ENCODE assay signal across 14 cellular contexts in the genomic region with DNA sequence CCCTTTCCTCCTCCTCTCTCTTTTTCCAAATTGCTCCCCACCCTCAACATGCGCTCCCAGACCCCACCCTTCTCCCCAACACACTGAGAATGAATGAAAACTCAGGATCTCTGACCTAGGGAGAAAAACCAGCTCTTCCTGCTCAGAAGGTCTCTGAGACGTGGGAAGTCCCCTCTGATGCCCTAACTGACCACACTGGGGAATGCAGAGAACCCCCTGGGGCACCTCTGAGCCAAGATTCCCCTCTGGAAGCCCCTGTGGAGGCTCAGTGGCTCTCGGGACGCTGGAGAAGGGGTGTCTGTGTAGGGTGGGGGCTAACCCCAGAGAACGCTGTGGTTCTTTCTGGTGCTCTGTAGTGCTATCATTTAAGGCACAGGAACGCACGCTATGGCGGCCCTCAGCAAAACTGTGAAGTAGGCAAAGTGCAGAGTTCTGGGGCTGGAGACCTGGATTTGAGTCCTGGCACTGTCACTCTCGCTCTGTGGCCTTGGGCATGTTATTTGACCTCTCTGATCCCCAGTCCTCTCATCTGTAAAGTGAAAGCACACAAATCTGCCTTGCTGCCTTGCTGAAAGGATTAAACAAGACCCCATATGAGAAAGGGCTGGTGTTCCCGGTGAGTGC. TPM values are rescaled to one million over a fixed set of nuclear protein-coding genes. Genes with fewer than 3 reads are reported as not detected.
DNase-seq lines count a peak whose midpoint lies in the region; ATAC-seq, FAIRE-seq and TF ChIP-seq lines count a peak whose summit lies in the region.
"Had no signal": no experiment of that assay in that cellular context is flagged by ENCODE, and none has a peak within 500 bp of the region (broad histone marks: within the 10 kb centered on the region; RNA-seq: fewer than 3 reads in every experiment).

No MANE protein-coding gene starts in this region.

- H2AFZ ChIP-seq in H1 (ENCODE audit: low read length): no peak overlapping the region

- H3K14ac ChIP-seq in H1 (ENCODE audit: insufficient read length): no peak overlapping the region

- H3K56ac ChIP-seq in H1 (replicated peaks; ENCODE audit: insufficient read length, low read depth, low read length): no peak overlapping the region

- H3K36me3 ChIP-seq in H1 (ENCODE audit: control insufficient read depth in 2 of 4, insufficient read depth in 4 of 4, low read length in 3 of 4) (no peaks in the 10 kb centered on the region), muscle layer of colon (ENCODE audit: insufficient read depth, low read length) (peaks cover 4% of the 10 kb centered on the region), thyroid gland (peaks cover 11 to 59% of the 10 kb centered on the region in 2 donors)

- no peak overlapping the region for H2BK20ac ChIP-seq in H1 (ENCODE audit: low read length)

- H3K4me3 ChIP-seq in H1 (ENCODE audit: extremely low read depth in 1 of 4, insufficient read depth in 2 of 4, low read depth in 3 of 4, low read length in 4 of 4): no peak overlapping the region
- H3K4me3 ChIP-seq in muscle layer of colon (ENCODE audit: low read depth in 1 of 2, low read length in 2 of 2): peak overlapping the region in 1 of 2 donors; percentile 42
- H3K4me3 ChIP-seq in thyroid gland (replicated peaks in 1 of 3): no peak overlapping the region
- H3K4me3 ChIP-seq: skin epidermis had no signal

- H3K23me2 ChIP-seq in H1 (ENCODE audit: low read depth, low read length): no peaks in the 10 kb centered on the region

- no peak overlapping the region for H3K4me2 ChIP-seq in H1 (ENCODE audit: insufficient read depth in 1 of 2, low read depth in 2 of 2, low read length in 2 of 2)

- H3K9ac ChIP-seq in H1 (replicated peaks in 1 of 4; ENCODE audit: extremely low read depth in 1 of 4, low read depth in 3 of 4, low read length in 3 of 4): no peak overlapping the region
- no peak overlapping the region for H3K9ac ChIP-seq in muscle layer of colon (ENCODE audit: low read length)

- H2BK12ac ChIP-seq in H1 (ENCODE audit: low read depth, low read length): peak overlapping the region; percentile 94; the same call in 1 of the 2 replicates

- no peak for ATAC-seq in HG03095 (IDR thresholded peaks at IDR 0.05; ENCODE audit: unreplicated experiment)
- ATAC-seq: activated naive CD8-positive, alpha-beta T cell treated with anti-CD3 and anti-CD28 coated beads, Interleukin-2, amount 50 U/mL, for 24 hours had no signal

- H4K5ac ChIP-seq in H1 (ENCODE audit: insufficient read length, low read depth, low read length): no peak overlapping the region

- no peak for TF ChIP-seq CTCF in H1 (IDR thresholded peaks at IDR 0.05; ENCODE audit: control extremely low read depth in 1 of 3, insufficient read depth in 1 of 3, low read depth in 1 of 3, low read length in 3 of 3)
- no peak for TF ChIP-seq CTCF in thyroid gland (IDR thresholded peaks at IDR 0.05)

- H3K79me2 ChIP-seq in H1 (ENCODE audit: control insufficient read depth in 1 of 2, insufficient read depth in 2 of 2, low read length in 2 of 2): no peaks in the 10 kb centered on the region

- TF ChIP-seq RAD21 in H1 (IDR thresholded peaks at IDR 0.05 in 1 of 2, conservative IDR thresholded peaks at IDR 0.05 in 1 of 2; ENCODE audit: low read depth in 2 of 2, low read length in 2 of 2): no peak

- no peak for TF ChIP-seq EP300 in H1 (IDR thresholded peaks at IDR 0.05; ENCODE audit: borderline replicate concordance in 1 of 2, low read depth in 2 of 2, low read length in 2 of 2)

- H2BK120ac ChIP-seq in H1 (replicated peaks; ENCODE audit: low read depth, low read length): no peak overlapping the region

- no peak overlapping the region for H2BK5ac ChIP-seq in H1 (ENCODE audit: low read depth, low read length)

- WGBS in H1 (ENCODE audit: extremely low coverage in 1 of 2, insufficient coverage in 1 of 2, insufficient read length in 1 of 2, insufficient replicate concordance in 2 of 2, low coverage in 1 of 2, low lambda C conversion rate in 2 of 2, missing lambda C conversion rate in 1 of 2), 2 experiments: 81% methylated on average over 9 of the region's 10 CpGs; no CpG with 5 or more reads in 1 of the 2 experiments
- 88 to 93% methylated on average over 10 of the region's 10 CpGs for WGBS in thyroid gland, 2 donors

- no peak overlapping the region for H4K91ac ChIP-seq in H1 (replicated peaks; ENCODE audit: insufficient read length, low read length)

- H4K8ac ChIP-seq in H1 (ENCODE audit: extremely low read depth, insufficient read depth, low read length): no peak overlapping the region; the same call in 1 of the 2 replicates

- H2AK5ac ChIP-seq in H1 (ENCODE audit: low read depth, low read length): no peak overlapping the region

- H3K23ac ChIP-seq in H1 (ENCODE audit: insufficient read length): no peak overlapping the region

- CTCF ChIA-PET in H1 (lab: Charles Lee; ENCODE audit: partially characterized antibody): interaction anchor here (0.9 to 47.8 kb wide), 12 partner anchors 4 to 51 kb away, joined by 3 to 986 read pairs (median 6); partner anchors contain the start of gene ATOH8

- intact Hi-C loops in thyroid gland (cut with DNase I): no loop called here

- no peaks in the 10 kb centered on the region for H3K79me1 ChIP-seq in H1 (ENCODE audit: low read depth, low read length)

- TF ChIP-seq POLR2A in H1 (IDR thresholded peaks at IDR 0.05; ENCODE audit: control extremely low read depth in 1 of 2, low read depth in 2 of 2, low read length in 2 of 2): no peak
- TF ChIP-seq POLR2A in thyroid gland (IDR thresholded peaks at IDR 0.05): no peak

- DNase-seq in RPMI7951 (ENCODE audit: low read depth): peak; percentile 46
- DNase-seq in H1 (ENCODE audit: low read depth in 1 of 2, low spot score in 2 of 2): no peak
- DNase-seq in thyroid gland: no peak
- DNase-seq in NCI-H2029 (lab: John Stamatoyannopoulos, UW): no peak
- no peak for DNase-seq in NCI-H2029 treated with DMSO at 0.1 percent for 48 hours (lab: John Stamatoyannopoulos, UW)
- DNase-seq in ureter (ENCODE audit: low spot score): no peak
- DNase-seq: activated CD4-positive, alpha-beta T cell treated with anti-CD3 and anti-CD28 coated beads, Interleukin-2, amount 50 U/mL, for 1 hour; activated naive CD8-positive, alpha-beta T cell treated with anti-CD3 and anti-CD28 coated beads, Interleukin-2, amount 50 U/mL, for 24 hours; activated T-cell treated with anti-CD3 and anti-CD28 coated beads, Interleukin-2, amount 50 U/mL, for 24 hours; NCI-H187 treated with DMSO at 0.1 percent for 48 hours; SHP77 treated with DMSO at 0.1 percent for 48 hours had no signal

- H3K27me3 ChIP-seq in H1 (replicated peaks in 1 of 4; ENCODE audit: control insufficient read depth in 3 of 4, extremely low read depth in 1 of 4, insufficient read depth in 3 of 4, low read length in 3 of 4): peaks cover 0 to 39% (median 23%) of the 10 kb centered on the region in 4 experiments; a peak in 6 of 7 replicates
- no peaks in the 10 kb centered on the region for H3K27me3 ChIP-seq in muscle layer of colon (ENCODE audit: control insufficient read depth in 1 of 2, insufficient read depth in 2 of 2, low read length in 2 of 2)
- H3K27me3 ChIP-seq in thyroid gland: no peaks in the 10 kb centered on the region

- H2BK15ac ChIP-seq in H1 (ENCODE audit: low read length): no peak overlapping the region; the same call in 1 of the 2 replicates

- H3K4ac ChIP-seq in H1 (replicated peaks; ENCODE audit: insufficient read length, low read depth, low read length): no peak overlapping the region

- peak overlapping the region; percentile 48; the same call in 1 of the 2 replicates for H3K18ac ChIP-seq in H1 (ENCODE audit: extremely low read depth, low read length)

- H3K9me3 ChIP-seq in H1 (ENCODE audit: insufficient read depth in 2 of 2, low read depth in 1 of 2, low read length in 1 of 2) (no peaks in the 10 kb centered on the region), muscle layer of colon (ENCODE audit: low read length) (no peaks in the 10 kb centered on the region), thyroid gland (no peaks in the 10 kb centered on the region)

- no peaks in the 10 kb centered on the region for H4K20me1 ChIP-seq in H1 (replicated peaks in 1 of 2; ENCODE audit: control insufficient read depth in 1 of 2, insufficient read depth in 2 of 2, low read length in 2 of 2)

- no peak for FAIRE-seq in H1 (lab: Jason Lieb, UNC)

- no peak overlapping the region for H3K27ac ChIP-seq in H1 (ENCODE audit: low read depth, low read length)
- H3K27ac ChIP-seq in muscle layer of colon (ENCODE audit: low read depth, low read length): peak overlapping the region; percentile 86
- H3K27ac ChIP-seq in thyroid gland: peak overlapping the region; percentile 96 to 99 (median 97)

- POLR2A ChIA-PET in H1 (lab: Charles Lee; ENCODE audit: partially characterized antibody): interaction anchor here (1.3 to 3.0 kb wide), 5 partner anchors 11 to 22 kb away, joined by 3 to 7 read pairs (median 3); partner anchors contain the start of gene ATOH8

- H3K4me1 ChIP-seq in H1 (replicated peaks in 1 of 4; ENCODE audit: control insufficient read depth in 3 of 4, insufficient read depth in 4 of 4, low read length in 3 of 4) (peaks cover 3 to 48% (median 29%) of the 10 kb centered on the region in 4 experiments), muscle layer of colon (ENCODE audit: insufficient read depth, low read length) (peaks cover 78% of the 10 kb centered on the region), thyroid gland (peaks cover 87 to 97% of the 10 kb centered on the region in 2 donors)

TF ChIP-seq in H1, 55 proteins besides CTCF, POLR2A, EP300 and RAD21 (continues in another document):
- TF ChIP-seq TBP (IDR thresholded peaks at IDR 0.05; ENCODE audit: low read depth, low read length) (no peak), SP4 (IDR thresholded peaks at IDR 0.05; ENCODE audit: low read length) (no peak), RFX5 (IDR thresholded peaks at IDR 0.05; ENCODE audit: borderline replicate concordance, low read depth, low read length) (no peak), E2F6 (IDR thresholded peaks at IDR 0.05) (no peak)

RNA-seq across cellular contexts. Expression of gene ATOH8, which starts 17.1 kb away (rescaled TPM):
- total RNA-seq in RPMI7951 (2014; rRNA removed; shearing (Covaris generic)): 7.2 and 7.3 TPM in 2 replicates
- total RNA-seq in H1 (2021; fragmentation: NEBNext Ultra II Directional; extraction: Animal tissue kit (Norgen Biotek cat#: 25700)): 0.50 and 0.54 TPM in 2 replicates
- 0.53 and 0.74 TPM in 2 replicates for polyA plus RNA-seq in H1 (2011; rRNA removed)
- polyA plus RNA-seq in H1 (2011; cell fraction: cytosol; rRNA removed): 0.74 TPM
- 0.93 TPM for polyA plus RNA-seq in H1 (2011; cell fraction: nucleus; rRNA removed)
- 0.66 to 0.90 TPM (median 0.79 TPM) in 4 replicates for polyA plus RNA-seq in H1 (2012, experiment 1 of 2)
- 0.98 TPM for polyA plus RNA-seq in H1 (2012, experiment 2 of 2)
- polyA plus RNA-seq in H1 (2013, experiment 1 of 2): 0.30 TPM
- polyA plus RNA-seq in H1 (2013, experiment 2 of 2): 0.31 TPM
- polyA minus RNA-seq in H1 (2011; rRNA and poly(A)+ RNA removed): 0.29 and 0.57 TPM in 2 replicates
- 1.2 TPM for polyA minus RNA-seq in H1 (2011; cell fraction: cytosol; rRNA and poly(A)+ RNA removed)
- polyA minus RNA-seq in H1 (2011; cell fraction: nucleus; rRNA and poly(A)+ RNA removed): 0.50 TPM
- total RNA-seq in thyroid gland: 100 to 1,000 TPM in 2 of 4 donors, 10 to 100 TPM in 2; 82.8 to 260 (median 167) TPM
- total RNA-seq in ureter: 21.8 TPM
